In the genomic region with DNA sequence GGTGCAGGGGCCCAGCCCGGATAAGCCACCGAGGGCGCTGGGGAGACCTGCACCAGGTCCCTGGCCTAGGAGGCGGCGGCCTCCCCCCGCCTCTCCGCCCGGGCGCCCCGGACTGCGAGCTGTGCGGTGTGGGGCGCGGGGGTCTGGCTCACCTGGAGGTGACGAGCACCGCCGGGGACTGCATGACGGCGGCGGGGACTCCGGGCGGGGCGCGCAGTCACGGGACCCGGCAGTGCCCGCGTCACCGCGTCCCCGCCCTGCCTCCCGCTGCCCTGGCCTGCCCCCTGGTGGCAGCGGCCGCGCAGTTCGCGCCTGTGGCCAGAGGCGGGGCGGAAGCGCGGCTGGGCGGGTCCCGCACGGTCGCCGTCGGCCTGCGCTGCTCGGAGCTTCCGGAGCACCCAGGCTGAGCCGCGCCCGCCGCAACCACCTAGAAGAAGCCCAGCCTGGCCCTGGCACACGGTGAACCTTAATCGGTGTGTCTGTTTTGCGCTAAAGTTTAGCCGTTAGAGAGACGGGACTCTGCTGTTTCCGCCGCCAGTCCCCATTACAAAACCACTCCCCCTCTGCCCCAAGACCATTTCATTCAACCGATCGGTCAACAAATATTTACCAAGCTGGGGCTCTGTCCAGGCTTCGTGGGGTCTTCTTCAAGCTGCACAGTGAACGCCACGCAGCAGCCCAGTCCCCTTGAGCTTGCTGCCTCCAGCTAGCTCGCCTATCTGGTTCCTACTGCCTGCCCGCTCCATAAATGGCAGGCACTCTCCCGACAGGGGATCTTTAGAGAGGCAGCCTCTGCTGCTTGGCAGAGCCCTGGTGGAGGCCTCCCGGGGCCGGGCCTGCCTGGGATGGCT, we compare ENCODE assay signal across 8 cellular contexts. TPM values are rescaled to one million over a fixed set of nuclear protein-coding genes. Genes with fewer than 3 reads are reported as not detected.
DNase-seq lines count a peak whose midpoint lies in the region; ATAC-seq and TF ChIP-seq lines count a peak whose summit lies in the region.

HS1BP3 (minus strand) TSS at position 219 of the 851 bp plus-strand sequence; CDS start at position 184, 35 bp downstream.

- peak within 1 kb of the TSS; percentile 93 to 100 (median 98) for H3K27ac Mint-ChIP-seq in naive B cell
- peak within 1 kb of the TSS; percentile 93 for H3K27ac Mint-ChIP-seq in stimulated activated naive B cell treated with anti-CD40 and anti-IgM and Interleukin-4, amounts not matched to agents 10 μg/mL and 1 μg/mL and 100 μg/mL, for 72 hours

- peak; percentile 94 for ATAC-seq in GM21390 (IDR thresholded peaks at IDR 0.05; ENCODE audit: unreplicated experiment)
- peak; percentile 88 to 89 for ATAC-seq in naive B cell (ENCODE audit: low read depth in 2 of 2)
- peak; percentile 93 to 95 for ATAC-seq in stimulated activated naive B cell treated with anti-CD40 and anti-IgM and Interleukin-4, amounts not matched to agents 10 μg/mL and 1 μg/mL and 100 μg/mL, for 72 hours (replicated peaks)

- H3K9me3 Mint-ChIP-seq in naive B cell, result no peaks in the 10 kb centered on the region
- H3K9me3 Mint-ChIP-seq in stimulated activated naive B cell treated with anti-CD40 and anti-IgM and Interleukin-4, amounts not matched to agents 10 μg/mL and 1 μg/mL and 100 μg/mL, for 72 hours, result no peaks in the 10 kb centered on the region

- no peaks in the 10 kb centered on the region for H3K9me3 ChIP-seq in HUES6 (ENCODE audit: control insufficient read depth, insufficient read depth, low read depth, low read length)
- no peaks in the 10 kb centered on the region for H3K9me3 ChIP-seq in PC-9 (ENCODE audit: insufficient read depth, low read depth)
- H3K9me3 ChIP-seq in esophagus squamous epithelium, result no peaks in the 10 kb centered on the region

- intact Hi-C loops in PC-9 (cut with micrococcal nuclease; ENCODE audit: unreplicated experiment) (no loop called here), esophagus squamous epithelium (cut with DNase I) (no loop called here)

- peaks cover 10 to 28% (median 13%) of the 10 kb centered on the region in 3 donors for H3K27me3 Mint-ChIP-seq in naive B cell
- peaks cover under 1 to 13% of the 10 kb centered on the region in 2 donors for H3K27me3 Mint-ChIP-seq in stimulated activated naive B cell treated with anti-CD40 and anti-IgM and Interleukin-4, amounts not matched to agents 10 μg/mL and 1 μg/mL and 100 μg/mL, for 72 hours

- peak in 3 of 4 donors; percentile 42 to 94 (median 74) for TF ChIP-seq POLR2A in esophagus squamous epithelium (IDR thresholded peaks at IDR 0.05)

- H3K4me2 ChIP-seq in PC-9, result peak within 1 kb of the TSS; percentile 92

- H2AFZ ChIP-seq in PC-9, result peak within 1 kb of the TSS; percentile 95

- no peaks in the 10 kb centered on the region for H3F3A ChIP-seq in PC-9 (ENCODE audit: insufficient read depth, low read depth)

- peak; percentile 64 for DNase-seq in DMS114 treated with DMSO at 0.1 percent for 48 hours (lab: John Stamatoyannopoulos, UW; ENCODE audit: unreplicated experiment)
- DNase-seq in PC-9, result peak; percentile 56 to 91
- peak; percentile 88 to 94 for DNase-seq in activated T-cell treated with anti-CD3 and anti-CD28 coated beads, Interleukin-2, amount 50 U/mL, for 48 hours
- peak; percentile 44 for DNase-seq in esophagus squamous epithelium (lab: John Stamatoyannopoulos, UW)
- DNase-seq in naive B cell, result peak; percentile 98
- peak; percentile 88 for DNase-seq in stimulated activated naive B cell treated with anti-CD40 and anti-IgM and Interleukin-4, amounts not matched to agents 10 μg/mL and 1 μg/mL and 100 μg/mL, for 72 hours

- peak within 1 kb of the TSS; percentile 82 to 94 (median 90) for H3K4me3 Mint-ChIP-seq in naive B cell
- H3K4me3 Mint-ChIP-seq in stimulated activated naive B cell treated with anti-CD40 and anti-IgM and Interleukin-4, amounts not matched to agents 10 μg/mL and 1 μg/mL and 100 μg/mL, for 72 hours, result peak within 1 kb of the TSS; percentile 90 to 91

- POLR2A ChIA-PET in PC-9 (lab: Charles Lee; ENCODE audit: unreplicated experiment), result interaction anchor here (0.5 to 1.0 kb wide), 7 partner anchors 10 to 295 kb away, joined by 3 to 25 read pairs (median 4); no protein-coding TSS in a partner anchor

- H3K4me1 ChIP-seq in HUES6 (ENCODE audit: control insufficient read depth, insufficient read depth, low read length) (peaks cover 17% of the 10 kb centered on the region), PC-9 (replicated peaks; ENCODE audit: insufficient read depth) (peaks cover 12% of the 10 kb centered on the region), esophagus squamous epithelium (peaks cover 23 to 43% (median 26%) of the 10 kb centered on the region in 3 donors)

- TSS peak; percentile 87 for BruUV-seq in PC-9 (replicated peaks; lab: Mats Ljungman, UMichigan)

- H3K4me3 ChIP-seq in HUES6 (ENCODE audit: low read depth, low read length) (peak within 1 kb of the TSS; percentile 81), PC-9 (peak within 1 kb of the TSS; percentile 69), esophagus squamous epithelium (peak within 1 kb of the TSS; percentile 77 to 94 (median 88))

- H3K9ac ChIP-seq in HUES6 (ENCODE audit: low read length), result peak within 1 kb of the TSS; percentile 86

- H3K9me2 ChIP-seq in PC-9 (ENCODE audit: insufficient read depth), result no peaks in the 10 kb centered on the region

- CTCF ChIA-PET in PC-9 (lab: Charles Lee), result interaction anchor here (0.5 to 1.7 kb wide), 9 partner anchors 9 to 367 kb away, joined by 3 to 8 read pairs (median 4); partner anchors contain the start of gene LDAH

- peaks cover 46 to 50% (median 47%) of the 10 kb centered on the region in 3 donors for H3K4me1 Mint-ChIP-seq in naive B cell
- H3K4me1 Mint-ChIP-seq in stimulated activated naive B cell treated with anti-CD40 and anti-IgM and Interleukin-4, amounts not matched to agents 10 μg/mL and 1 μg/mL and 100 μg/mL, for 72 hours, result peaks cover 38 to 48% of the 10 kb centered on the region in 2 donors

- 2% methylated on average over 12 of the region's 71 CpGs; no CpG with 5 or more reads in 1 of the 2 donors for WGBS in esophagus squamous epithelium, 2 donors

- H4K20me1 ChIP-seq in PC-9 (ENCODE audit: insufficient read depth), result no peaks in the 10 kb centered on the region

- peaks cover 0 to 7% of the 10 kb centered on the region in 2 donors for H3K36me3 Mint-ChIP-seq in naive B cell
- H3K36me3 Mint-ChIP-seq in stimulated activated naive B cell treated with anti-CD40 and anti-IgM and Interleukin-4, amounts not matched to agents 10 μg/mL and 1 μg/mL and 100 μg/mL, for 72 hours, result peaks cover 4 to 7% of the 10 kb centered on the region in 2 donors

- H3K27me3 ChIP-seq in HUES6 (ENCODE audit: control insufficient read depth, insufficient read depth, low read length) (0 out of 2 replicates have a peak, but pooled peaks cover 2% of the 10 kb centered on the region), PC-9 (ENCODE audit: insufficient read depth, low read depth) (no peaks in the 10 kb centered on the region), esophagus squamous epithelium (no peaks in the 10 kb centered on the region)

- H3K79me2 ChIP-seq in PC-9 (ENCODE audit: low read depth), result no peaks in the 10 kb centered on the region

- peak within 1 kb of the TSS; percentile 71; the same call in 1 of the 2 replicates for H3K27ac ChIP-seq in HUES6 (ENCODE audit: low read depth, low read length)
- no peak within 1 kb of the TSS for H3K27ac ChIP-seq in PC-9
- peak within 1 kb of the TSS; percentile 91 to 98 (median 96) for H3K27ac ChIP-seq in esophagus squamous epithelium

- TF ChIP-seq CTCF in PC-9 (conservative IDR thresholded peaks at IDR 0.05) (peak; percentile 63; the same call in 1 of the 2 replicates), esophagus squamous epithelium (IDR thresholded peaks at IDR 0.05) (peak; percentile 72 to 100 (median 99))

- H3K36me3 ChIP-seq in HUES6 (ENCODE audit: control insufficient read depth, insufficient read depth, low read length), result no peaks in the 10 kb centered on the region
- no peaks in the 10 kb centered on the region for H3K36me3 ChIP-seq in PC-9 (ENCODE audit: low read depth)
- H3K36me3 ChIP-seq in esophagus squamous epithelium, result peaks cover 0 to 9% (median 0%) of the 10 kb centered on the region in 3 donors

RNA-seq across cellular contexts. Expression of gene HS1BP3, which starts in this region (rescaled TPM):
- total RNA-seq in PC-9 (2021) (16.2 and 18.0 TPM in 2 replicates), esophagus squamous epithelium (10 to 100 TPM in 3 of 4 donors, 1 to 10 TPM in 1; 7.9 to 22.1 (median 16.9) TPM)
- polyA plus RNA-seq in naive B cell (ENCODE audit: low read depth in 6 of 6), result 10 to 100 TPM; 10.8 to 23.3 (median 16.0) TPM

Comparison
In these comparisons a context has a peak if more than half of its experiments do, and no peak if none do; other contexts are left out.
1. DNase-seq: peak in every context shown above with its lines; median percentile 98 in naive B cell; 91 in activated T-cell treated with anti-CD3 and anti-CD28 coated beads, Interleukin-2, amount 50 U/mL, for 48 hours; 88 in stimulated activated naive B cell treated with anti-CD40 and anti-IgM and Interleukin-4, amounts not matched to agents 10 μg/mL and 1 μg/mL and 100 μg/mL, for 72 hours; 74 in PC-9; 64 in DMS114 treated with DMSO at 0.1 percent for 48 hours; 44 in esophagus squamous epithelium.